Comparison of ENCODE assay signal across 8 cellular contexts in the genomic region with DNA sequence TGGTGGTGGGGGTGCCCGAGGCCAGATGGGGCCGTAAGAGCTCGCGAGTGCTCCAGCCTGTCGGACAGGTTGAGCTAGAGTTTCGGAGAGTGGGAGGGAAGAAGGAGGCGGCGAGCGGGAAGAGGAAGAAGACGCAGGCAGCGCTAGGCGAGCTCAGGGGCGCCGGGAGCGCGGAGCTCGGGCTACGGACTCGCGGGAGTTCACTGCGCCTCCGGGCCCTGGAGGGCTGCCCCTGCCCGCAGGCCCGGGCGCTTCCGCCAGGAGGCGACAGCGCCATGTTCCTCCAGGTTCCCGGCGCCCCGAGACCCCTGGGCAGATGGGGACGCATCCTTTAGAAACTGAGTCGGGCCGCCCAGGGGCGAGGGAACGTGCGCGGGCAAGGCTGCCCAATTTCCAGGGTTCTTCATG. TPM values are rescaled to one million over a fixed set of nuclear protein-coding genes. Genes with fewer than 3 reads are reported as not detected.
DNase-seq lines count a peak whose midpoint lies in the region; ATAC-seq, FAIRE-seq and TF ChIP-seq lines count a peak whose summit lies in the region.

No MANE protein-coding gene starts in this region.

- no peak for DNase-seq in D721Med (ENCODE audit: insufficient read length, low spot score)
- DNase-seq in IMR-90: no peak
- peak; percentile 37 for DNase-seq in activated naive CD8-positive, alpha-beta T cell treated with anti-CD3 and anti-CD28 coated beads, Interleukin-2, amount 10 ng/mL, durations not matched to agents 7 days and 5 days
- peak in 2 of 3 donors; percentile 63 to 66 for DNase-seq in right cardiac atrium
- peak; percentile 40 for DNase-seq in stimulated activated CD8-positive, alpha-beta memory T cell treated with anti-CD3 and anti-CD28 coated beads, Interleukin-4, amount 100 ng/mL, for 48 hours
- DNase-seq in effector CD8-positive, alpha-beta T cell (lab: John Stamatoyannopoulos, UW): no peak
- no peak for DNase-seq in activated naive CD4-positive, alpha-beta T cell treated with Interleukin-2 at 50 U/mL for 16 hours

- H3K9ac ChIP-seq in IMR-90 (ENCODE audit: low read depth, low read length): no peak overlapping the region

- H4K5ac ChIP-seq in IMR-90 (ENCODE audit: low read depth, low read length): no peak overlapping the region

- H2BK5ac ChIP-seq in IMR-90 (ENCODE audit: low read depth, low read length, poor library complexity, severe bottlenecking): no peak overlapping the region

- H4K91ac ChIP-seq in IMR-90 (ENCODE audit: insufficient read depth, low read depth, low read length): no peak overlapping the region

- H3K79me1 ChIP-seq in IMR-90 (ENCODE audit: low read depth in 1 of 2, low read length in 2 of 2): no peaks in the 10 kb centered on the region

- ATAC-seq in IMR-90 (ENCODE audit: low read depth) (0 out of 2 replicates have a peak, but pooled peaks have one; percentile 18), right cardiac atrium (peak; percentile 14 to 49), GM19023 (IDR thresholded peaks at IDR 0.05; ENCODE audit: unreplicated experiment) (no peak)
- no peak for ATAC-seq in activated naive CD8-positive, alpha-beta T cell treated with anti-CD3 and anti-CD28 coated beads, Interleukin-2, amount 10 ng/mL, durations not matched to agents 7 days and 5 days (ENCODE audit: low read depth)

- H3K23ac ChIP-seq in IMR-90 (ENCODE audit: low read depth, low read length): no peak overlapping the region

- no peak overlapping the region for H3K4ac ChIP-seq in IMR-90 (ENCODE audit: low read depth, low read length)

- no peak overlapping the region for H2BK15ac ChIP-seq in IMR-90 (ENCODE audit: low read depth, low read length)

- dilution Hi-C loops in IMR-90 (cut with HindIII; ENCODE audit: low sequenced_read_pairs, unreplicated experiment): no loop called here

- H3K4me1 ChIP-seq in IMR-90 (ENCODE audit: control insufficient read depth, insufficient read depth, low read length): no peaks in the 10 kb centered on the region; the same call in 1 of the 2 replicates
- no peaks in the 10 kb centered on the region for H3K4me1 ChIP-seq in right cardiac atrium (ENCODE audit: control insufficient read depth, insufficient read depth, low read length)

- H3K27ac ChIP-seq in IMR-90 (ENCODE audit: insufficient read depth, low read length) (no peak overlapping the region), right cardiac atrium (ENCODE audit: low read length) (no peak overlapping the region)

- H3K27me3 ChIP-seq in IMR-90 (ENCODE audit: control insufficient read depth, insufficient read depth, low read length) (peaks cover 87% of the 10 kb centered on the region), right cardiac atrium (ENCODE audit: control insufficient read depth, insufficient read depth) (peaks cover 7% of the 10 kb centered on the region)

- H3K9me1 ChIP-seq in IMR-90 (ENCODE audit: insufficient read depth, low read length): no peaks in the 10 kb centered on the region

- H3K9me3 ChIP-seq in IMR-90 (ENCODE audit: control insufficient read depth, insufficient read depth, low read length): no peaks in the 10 kb centered on the region
- H3K9me3 ChIP-seq in right cardiac atrium (ENCODE audit: control insufficient read depth, low read length): no peaks in the 10 kb centered on the region

- no peaks in the 10 kb centered on the region for H3K36me3 Mint-ChIP-seq in activated naive CD8-positive, alpha-beta T cell treated with anti-CD3 and anti-CD28 coated beads, Interleukin-2, amount 10 ng/mL, durations not matched to agents 7 days and 5 days

- H3K56ac ChIP-seq in IMR-90 (ENCODE audit: extremely low read depth, insufficient read depth, low read length): no peak overlapping the region

- no peak overlapping the region for H3K4me2 ChIP-seq in IMR-90 (ENCODE audit: low read depth, low read length)

- POLR2A ChIA-PET in IMR-90 (lab: Charles Lee; ENCODE audit: unreplicated experiment): no interaction called here
- POLR2A ChIA-PET in activated naive CD8-positive, alpha-beta T cell treated with anti-CD3 and anti-CD28 coated beads, Interleukin-2, amount 10 ng/mL, durations not matched to agents 7 days and 5 days (lab: Charles Lee): no interaction called here

- TF ChIP-seq RAD21 in IMR-90 (IDR thresholded peaks at IDR 0.05; ENCODE audit: low read length): peak; percentile 24; the same call in 1 of the 2 replicates

- no peak overlapping the region for H3K27ac Mint-ChIP-seq in activated naive CD8-positive, alpha-beta T cell treated with anti-CD3 and anti-CD28 coated beads, Interleukin-2, amount 10 ng/mL, durations not matched to agents 7 days and 5 days

- peak overlapping the region; percentile 74 for H2AFZ ChIP-seq in IMR-90 (replicated peaks; ENCODE audit: low read length, poor library complexity)

- H3K4me3 ChIP-seq in IMR-90 (ENCODE audit: insufficient read depth, low read depth, low read length): no peak overlapping the region
- H3K4me3 ChIP-seq in right cardiac atrium (ENCODE audit: low read length): peak overlapping the region; percentile 48

- H3K18ac ChIP-seq in IMR-90 (ENCODE audit: low read depth, low read length): no peak overlapping the region

- no peak overlapping the region for H2BK120ac ChIP-seq in IMR-90 (ENCODE audit: low read depth, low read length)

- FAIRE-seq in D721Med (lab: Jason Lieb, UNC): no peak

- H3K14ac ChIP-seq in IMR-90 (replicated peaks; ENCODE audit: low read depth, low read length): no peak overlapping the region

- TF ChIP-seq CTCF in D721Med (IDR thresholded peaks at IDR 0.05; ENCODE audit: insufficient read depth, missing control alignments): peak; percentile 45
- TF ChIP-seq CTCF in IMR-90 (conservative IDR thresholded peaks at IDR 0.05; ENCODE audit: low read depth, low read length): peak; percentile 30; the same call in 1 of the 2 replicates

- H3K4me3 Mint-ChIP-seq in activated naive CD8-positive, alpha-beta T cell treated with anti-CD3 and anti-CD28 coated beads, Interleukin-2, amount 10 ng/mL, durations not matched to agents 7 days and 5 days: peak overlapping the region; percentile 60

- no peaks in the 10 kb centered on the region for H4K20me1 ChIP-seq in IMR-90 (ENCODE audit: insufficient read depth, low read length)

- CTCF ChIA-PET in IMR-90 (lab: Yijun Ruan, JAX): no interaction called here

- 6% methylated on average over 7 of the region's 38 CpGs; no CpG with 5 or more reads in 1 of the 2 experiments for WGBS in IMR-90 (ENCODE audit: extremely low coverage in 2 of 2, insufficient read length in 1 of 2), 2 experiments
- 2% methylated on average over 38 of the region's 38 CpGs for WGBS in right cardiac atrium

- no peaks in the 10 kb centered on the region for H3K36me3 ChIP-seq in IMR-90 (ENCODE audit: control insufficient read depth, insufficient read depth, low read length)

- no peak overlapping the region for H4K8ac ChIP-seq in IMR-90 (ENCODE audit: low read depth in 2 of 2, low read length in 2 of 2)

- no peak overlapping the region for H2AK9ac ChIP-seq in IMR-90 (replicated peaks; ENCODE audit: low read depth, low read length, poor library complexity)

- in situ Hi-C loops in IMR-90 (cut with MboI; ENCODE audit: low sequenced_read_pairs): no loop called here

- H2BK20ac ChIP-seq in IMR-90 (ENCODE audit: low read depth, low read length): no peak overlapping the region

- H3K4me1 Mint-ChIP-seq in activated naive CD8-positive, alpha-beta T cell treated with anti-CD3 and anti-CD28 coated beads, Interleukin-2, amount 10 ng/mL, durations not matched to agents 7 days and 5 days: peaks cover 4% of the 10 kb centered on the region

- H2AK5ac ChIP-seq in IMR-90 (ENCODE audit: low read depth, low read length): no peak overlapping the region

- no TSS peak for BruUV-seq in IMR-90 (replicated peaks; lab: Mats Ljungman, UMichigan)

- no peaks in the 10 kb centered on the region for H3K9me3 Mint-ChIP-seq in activated naive CD8-positive, alpha-beta T cell treated with anti-CD3 and anti-CD28 coated beads, Interleukin-2, amount 10 ng/mL, durations not matched to agents 7 days and 5 days

- peaks cover 83% of the 10 kb centered on the region for H3K27me3 Mint-ChIP-seq in activated naive CD8-positive, alpha-beta T cell treated with anti-CD3 and anti-CD28 coated beads, Interleukin-2, amount 10 ng/mL, durations not matched to agents 7 days and 5 days

- intact Hi-C loops in IMR-90 (cut with micrococcal nuclease) (no loop called here), right cardiac atrium (cut with DNase I) (no loop called here)

- no peak for TF ChIP-seq POLR2A in IMR-90 (IDR thresholded peaks at IDR 0.05; ENCODE audit: low read depth, low read length)

TF ChIP-seq in IMR-90, 13 proteins besides CTCF, POLR2A, EP300 and RAD21 (continues in another document):
- TF ChIP-seq RFX5 (IDR thresholded peaks at IDR 0.05; ENCODE audit: low read depth, low read length) (no peak), BHLHE40 (IDR thresholded peaks at IDR 0.05; ENCODE audit: low read depth, low read length) (no peak), CHD1 (IDR thresholded peaks at IDR 0.05; ENCODE audit: low read depth, low read length) (no peak), FOS (IDR thresholded peaks at IDR 0.05; ENCODE audit: low read depth, low read length) (no peak), RCOR1 (IDR thresholded peaks at IDR 0.05; ENCODE audit: insufficient replicate concordance, low read length) (no peak), MAZ (IDR thresholded peaks at IDR 0.05; ENCODE audit: borderline replicate concordance, low read depth, low read length) (no peak), SMC3 (IDR thresholded peaks at IDR 0.05; ENCODE audit: low read depth, low read length) (no peak), NFE2L2 (IDR thresholded peaks at IDR 0.05; ENCODE audit: low read depth, low read length) (no peak)
- TF ChIP-seq, protein P1, sequence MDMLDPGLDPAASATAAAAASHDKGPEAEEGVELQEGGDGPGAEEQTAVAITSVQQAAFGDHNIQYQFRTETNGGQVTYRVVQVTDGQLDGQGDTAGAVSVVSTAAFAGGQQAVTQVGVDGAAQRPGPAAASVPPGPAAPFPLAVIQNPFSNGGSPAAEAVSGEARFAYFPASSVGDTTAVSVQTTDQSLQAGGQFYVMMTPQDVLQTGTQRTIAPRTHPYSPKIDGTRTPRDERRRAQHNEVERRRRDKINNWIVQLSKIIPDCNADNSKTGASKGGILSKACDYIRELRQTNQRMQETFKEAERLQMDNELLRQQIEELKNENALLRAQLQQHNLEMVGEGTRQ (IDR thresholded peaks at IDR 0.05; ENCODE audit: low read depth, low read length): no peak

RNA-seq across cellular contexts. Expression of gene TFAP2C, which starts 1.0 kb away (rescaled TPM):
- under 0.01 TPM in 2 replicates for total RNA-seq in IMR-90 (2012; rRNA removed)
- polyA plus RNA-seq in IMR-90 (2012; rRNA removed): 0.05 TPM in 1 of 2 replicates, not detected in the other
- polyA plus RNA-seq in IMR-90 (2012; cell fraction: cytosol; rRNA removed): 0.05 TPM in 1 of 2 replicates, not detected in the other
- 0.04 and 0.08 TPM in 2 replicates for polyA plus RNA-seq in IMR-90 (2012; cell fraction: nucleus; rRNA removed; ENCODE audit: low replicate concordance)
- total RNA-seq in activated naive CD8-positive, alpha-beta T cell treated with anti-CD3 and anti-CD28 coated beads, Interleukin-2, amount 10 ng/mL, durations not matched to agents 7 days and 5 days: not detected
- total RNA-seq in right cardiac atrium: under 1 TPM; 0.17 to 0.39 (median 0.26) TPM
- polyA plus RNA-seq in right cardiac atrium: 0.14 TPM

Comparison
In these comparisons a context has a peak if more than half of its experiments do, and no peak if none do; other contexts are left out.
1. DNase-seq: peak in activated naive CD8-positive, alpha-beta T cell treated with anti-CD3 and anti-CD28 coated beads, Interleukin-2, amount 10 ng/mL, durations not matched to agents 7 days and 5 days (single experiment), right cardiac atrium (2 of 3) and stimulated activated CD8-positive, alpha-beta memory T cell treated with anti-CD3 and anti-CD28 coated beads, Interleukin-4, amount 100 ng/mL, for 48 hours (single experiment); none in D721Med (single experiment), IMR-90 (single experiment), effector CD8-positive, alpha-beta T cell (single experiment) and activated naive CD4-positive, alpha-beta T cell treated with Interleukin-2 at 50 U/mL for 16 hours (single experiment).
2. ATAC-seq: peak in IMR-90 (single experiment) and right cardiac atrium (2 of 2); none in activated naive CD8-positive, alpha-beta T cell treated with anti-CD3 and anti-CD28 coated beads, Interleukin-2, amount 10 ng/mL, durations not matched to agents 7 days and 5 days (single experiment) and GM19023 (single experiment).